ENCODE assay signal across 8 cellular contexts in the genomic region with DNA sequence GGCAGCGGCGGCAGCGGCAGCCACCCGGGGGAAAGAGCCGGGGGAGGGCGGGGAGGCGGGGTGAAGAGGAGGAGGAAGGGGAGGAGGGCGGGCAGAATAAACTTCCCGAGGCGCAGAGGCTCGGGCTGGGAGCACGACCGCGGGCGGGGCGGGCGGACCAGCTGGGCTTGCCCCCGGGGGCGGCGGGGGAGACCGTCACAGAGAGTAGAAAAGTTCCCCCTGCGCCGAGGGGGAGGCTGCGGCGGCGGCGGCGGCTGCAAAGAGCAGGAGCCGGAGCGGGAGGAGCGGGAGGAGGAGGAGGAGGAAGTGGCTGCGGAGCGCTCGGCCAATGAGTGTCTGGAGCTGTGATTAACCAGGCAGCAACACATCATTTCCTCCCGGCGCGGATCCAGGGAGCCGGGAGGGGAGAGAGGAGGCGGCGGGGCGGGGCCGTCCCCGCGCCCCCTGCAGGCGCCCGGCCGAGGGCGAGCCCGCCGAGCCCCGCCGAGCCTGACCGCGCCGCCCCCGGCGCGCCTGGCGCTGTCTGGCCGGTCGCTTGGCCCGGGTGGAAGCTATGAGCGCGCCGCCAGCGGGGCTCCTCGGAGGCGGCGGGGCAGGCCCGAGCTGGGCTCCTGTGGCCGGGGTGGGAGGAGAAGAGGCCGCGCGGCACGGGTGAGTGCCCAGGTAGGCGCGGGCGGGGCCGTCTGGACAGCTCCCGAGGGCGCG. TPM values are rescaled to one million over a fixed set of nuclear protein-coding genes. Genes with fewer than 3 reads are reported as not detected.
DNase-seq lines count a peak whose midpoint lies in the region; ATAC-seq and TF ChIP-seq lines count a peak whose summit lies in the region.

A gene (minus strand): TSS at position 265 of the 705 bp plus-strand sequence. CDS start 76,837 bp downstream, outside the sequence.

- peak within 1 kb of the TSS; percentile 68 for H3K27ac ChIP-seq in AG04450 (ENCODE audit: low read depth, low read length)
- peak within 1 kb of the TSS; percentile 86 to 96 (median 92) for H3K27ac ChIP-seq in spleen

- 0 to 1% (median 1%) methylated on average over 31 to 82 of the region's 82 CpGs for WGBS in spleen, 5 donors

- H3K4me3 Mint-ChIP-seq in central memory CD8-positive, alpha-beta T cell, result peak within 1 kb of the TSS; percentile 87

- H3K9me3 ChIP-seq in AG04450 (ENCODE audit: control insufficient read depth, insufficient read depth, low read length), result no peaks in the 10 kb centered on the region
- H3K9me3 ChIP-seq in spleen, result no peaks in the 10 kb centered on the region

- peaks cover 0 to 32% (median 27%) of the 10 kb centered on the region in 6 donors for H3K4me1 ChIP-seq in spleen

- intact Hi-C loops in spleen (cut with DNase I; ENCODE audit: low total_unique reads), result no loop called here

- H3K27me3 Mint-ChIP-seq in central memory CD8-positive, alpha-beta T cell, result no peaks in the 10 kb centered on the region

- ATAC-seq in GM18870 (IDR thresholded peaks at IDR 0.05; ENCODE audit: unreplicated experiment), result peak; percentile 90
- peak; percentile 89 for ATAC-seq in HG03159 (IDR thresholded peaks at IDR 0.05; ENCODE audit: unreplicated experiment)
- peak; percentile 84 to 85 for ATAC-seq in activated CD4-positive, CD25-positive, alpha-beta regulatory T cell treated with anti-CD3 and anti-CD28 coated beads, Interleukin-2, amount 50 U/mL, for 24 hours
- peak; percentile 74 for ATAC-seq in central memory CD8-positive, alpha-beta T cell (replicated peaks; ENCODE audit: extremely low read depth, poor library complexity, severe bottlenecking)

- peaks cover 41% of the 10 kb centered on the region for H3K4me1 Mint-ChIP-seq in central memory CD8-positive, alpha-beta T cell

- POLR2A ChIA-PET in AG04450 (lab: Yijun Ruan, JAX), result interaction anchor here (0.6 to 1.7 kb wide), 9 partner anchors 8 to 1369 kb away, joined by 3 to 10 read pairs (median 6); no protein-coding TSS in a partner anchor

- peaks cover 5% of the 10 kb centered on the region for H3K36me3 Mint-ChIP-seq in central memory CD8-positive, alpha-beta T cell (ENCODE audit: insufficient read depth)

- DNase-seq in AG04450 (ENCODE audit: low read depth, low spot score) (peak; percentile 96), NCI-H345 (lab: John Stamatoyannopoulos, UW) (peak; percentile 92), iris pigment epithelial cell (ENCODE audit: low read depth) (peak; percentile 99), spleen (peak; percentile 95)
- peak; percentile 55 to 61 for DNase-seq in central memory CD8-positive, alpha-beta T cell (ENCODE audit: low spot score in 2 of 2)

- H3K4me3 ChIP-seq in AG04450 (ENCODE audit: low read depth, low read length), result peak within 1 kb of the TSS; percentile 93
- peak within 1 kb of the TSS; percentile 78 to 98 (median 87) for H3K4me3 ChIP-seq in spleen

- peak; percentile 37 for TF ChIP-seq CTCF in AG04450 (IDR thresholded peaks at IDR 0.05; ENCODE audit: low read depth, low read length)
- TF ChIP-seq CTCF in spleen (IDR thresholded peaks at IDR 0.05 in 8 of 11, conservative IDR thresholded peaks at IDR 0.05 in 3 of 11), result peak in 7 of 11 experiments; percentile 19 to 62 (median 48)

- CTCF ChIA-PET in AG04450 (lab: Charles Lee), result interaction anchor here (0.6 to 2.5 kb wide), 9 partner anchors 8 to 98 kb away, joined by 3 to 9 read pairs (median 4); no protein-coding TSS in a partner anchor

- no peaks in the 10 kb centered on the region for H3K9me3 Mint-ChIP-seq in central memory CD8-positive, alpha-beta T cell

- H3K27ac Mint-ChIP-seq in central memory CD8-positive, alpha-beta T cell (ENCODE audit: low read depth), result peak within 1 kb of the TSS; percentile 74

- no peaks in the 10 kb centered on the region for H3K36me3 ChIP-seq in spleen

- no peak for TF ChIP-seq POLR2A in spleen (IDR thresholded peaks at IDR 0.05)

- no peaks in the 10 kb centered on the region for H3K27me3 ChIP-seq in AG04450 (ENCODE audit: control insufficient read depth, insufficient read depth, low read length)
- H3K27me3 ChIP-seq in spleen (replicated peaks in 1 of 7), result peaks cover 0 to 3% (median 0%) of the 10 kb centered on the region in 7 donors

RNA-seq across cellular contexts. Expression of the gene that starts here (rescaled TPM):
- polyA plus RNA-seq in AG04450 (2011; rRNA removed), result 50.6 and 53.0 TPM in 2 replicates
- polyA minus RNA-seq in AG04450 (2011; rRNA and poly(A)+ RNA removed), result 49.6 and 58.3 TPM in 2 replicates
- 10 to 100 TPM; 11.7 to 23.8 (median 14.1) TPM for total RNA-seq in spleen
- polyA plus RNA-seq in spleen, result 1 to 10 TPM; 2.1 to 3.5 (median 2.6) TPM

Comparison
In these comparisons a context has a peak if more than half of its experiments do, and no peak if none do; other contexts are left out.
1. Peak in every context shown above with its lines: DNase-seq, ATAC-seq, H3K4me3 ChIP-seq and H3K27ac ChIP-seq.
2. RNA of the gene that starts here (polyA plus RNA-seq): 50.6 to 53.0 TPM in AG04450; 2.1 to 3.5 TPM in spleen; every median in the first group is over 10 times any median in the second.